Comparison of ENCODE assay signal across 8 cellular contexts in genomic region chr7:50418086-50418515, GRCh38. TPM values are rescaled to one million over a fixed set of nuclear protein-coding genes. Genes with fewer than 3 reads are reported as not detected.
DNase-seq lines count a peak whose midpoint lies in the region; ATAC-seq and TF ChIP-seq lines count a peak whose summit lies in the region.

No MANE protein-coding gene starts in this region.

- H3K9me3 ChIP-seq in adrenal gland (replicated peaks in 1 of 3) (no peaks in the 10 kb centered on the region), right atrium auricular region (no peaks in the 10 kb centered on the region)

- H3K27me3 ChIP-seq in adrenal gland (no peaks in the 10 kb centered on the region), right atrium auricular region (no peaks in the 10 kb centered on the region)

- ATAC-seq in HG02678 (IDR thresholded peaks at IDR 0.05; ENCODE audit: unreplicated experiment): peak; percentile 89

- intact Hi-C loops in adrenal gland (cut with DNase I): loop anchor here in 1 of 2 donors (5.0 to 10.0 kb wide), 2 partner anchors 276 to 323 kb away; partner anchors contain the start of gene ZPBP

- H3K4me3 ChIP-seq in adrenal gland (no peak overlapping the region), right atrium auricular region (no peak overlapping the region), skeletal muscle cell (ENCODE audit: low read depth, low read length) (no peak overlapping the region)

- H3K4me1 ChIP-seq in adrenal gland (replicated peaks in 1 of 2): no peaks in the 10 kb centered on the region
- H3K4me1 ChIP-seq in right atrium auricular region: no peaks in the 10 kb centered on the region

- TF ChIP-seq CTCF in adrenal gland (IDR thresholded peaks at IDR 0.05) (peak; percentile 63 to 81 (median 72)), right atrium auricular region (IDR thresholded peaks at IDR 0.05) (peak; percentile 75 to 83)

- H3K27ac ChIP-seq in adrenal gland (no peak overlapping the region), right atrium auricular region (no peak overlapping the region)

- TF ChIP-seq POLR2A in adrenal gland (IDR thresholded peaks at IDR 0.05): no peak

- no peaks in the 10 kb centered on the region for H3K36me3 ChIP-seq in adrenal gland (replicated peaks in 1 of 2)
- H3K36me3 ChIP-seq in right atrium auricular region: no peaks in the 10 kb centered on the region

- 0 to 6% (median 4%) methylated on average over 2 to 4 of the region's 4 CpGs for WGBS in adrenal gland, 4 donors

- DNase-seq in NCI-H1417 (lab: John Stamatoyannopoulos, UW) (peak; percentile 58 to 88 (median 68)), NCI-H1417 treated with DMSO at 0.1 percent for 48 hours (lab: John Stamatoyannopoulos, UW) (no peak), NCI-H1092 treated with DMSO at 0.1 percent for 48 hours (lab: John Stamatoyannopoulos, UW) (peak; percentile 86), T follicular helper cell (ENCODE audit: low read depth) (peak; percentile 55), adrenal gland (peak; percentile 65 to 88 (median 72)), right atrium auricular region (ENCODE audit: low spot score) (peak; percentile 70), skeletal muscle cell (ENCODE audit: low read depth) (peak; percentile 27)

RNA-seq across cellular contexts. Expression of gene FIGNL1, which starts 32.0 kb away (rescaled TPM):
- 1 to 10 TPM; 4.5 to 9.8 (median 7.7) TPM for total RNA-seq in adrenal gland
- polyA plus RNA-seq in adrenal gland: 1 to 10 TPM; 4.0 to 8.1 (median 7.9) TPM
- total RNA-seq in right atrium auricular region: 1 to 10 TPM; 4.7 TPM
